In genomic region chr19:4088065-4088679, GRCh38 we compare ENCODE assay signal across 14 cellular contexts. TPM values are rescaled to one million over a fixed set of nuclear protein-coding genes. Genes with fewer than 3 reads are reported as not detected.
DNase-seq lines count a peak whose midpoint lies in the region; ATAC-seq and TF ChIP-seq lines count a peak whose summit lies in the region.
"Had no signal": no experiment of that assay in that cellular context is flagged by ENCODE, and none has a peak within 500 bp of the region (broad histone marks: within the 10 kb centered on the region; RNA-seq: fewer than 3 reads in every experiment).

No MANE protein-coding gene starts in this region.

- TF ChIP-seq EP300 in SK-N-SH (IDR thresholded peaks at IDR 0.05; ENCODE audit: borderline replicate concordance in 1 of 2, low read depth in 1 of 2, low read length in 1 of 2) = no peak

- H3K4me1 Mint-ChIP-seq in progenitor cell of endocrine pancreas (ENCODE audit: low read depth) = peaks cover 6% of the 10 kb centered on the region

- TF ChIP-seq RAD21 in SK-N-SH (IDR thresholded peaks at IDR 0.05; ENCODE audit: low read length) = no peak

- POLR2A ChIA-PET in SK-N-SH (lab: Yijun Ruan, JAX) = no interaction called here

- H3K27ac ChIP-seq in SK-N-SH (ENCODE audit: low read depth in 2 of 2, low read length in 1 of 2) (no peak overlapping the region), lower lobe of right lung (no peak overlapping the region)
- H3K27ac ChIP-seq: 22Rv1, pancreas had no signal

- no peaks in the 10 kb centered on the region for H3K79me2 ChIP-seq in SK-N-SH (ENCODE audit: insufficient read depth)

- H3K36me3 ChIP-seq in SK-N-SH (replicated peaks in 1 of 2; ENCODE audit: control insufficient read depth in 1 of 2, insufficient read depth in 2 of 2, low read length in 1 of 2) = peaks cover 0 to 11% of the 10 kb centered on the region in 2 experiments
- H3K36me3 ChIP-seq in lower lobe of right lung = peaks cover 36% of the 10 kb centered on the region

- H3K27me3 ChIP-seq in SK-N-SH (ENCODE audit: insufficient read depth) (no peaks in the 10 kb centered on the region), lower lobe of right lung (ENCODE audit: low read depth) (no peaks in the 10 kb centered on the region)
- H3K27me3 ChIP-seq: pancreas, tibial nerve had no signal

- H3K27ac Mint-ChIP-seq in progenitor cell of endocrine pancreas = peak overlapping the region; percentile 81

- H3K4me3 Mint-ChIP-seq in progenitor cell of endocrine pancreas (ENCODE audit: low read depth) = no peak overlapping the region

- H3K4me3 ChIP-seq in SK-N-SH (ENCODE audit: low read depth in 2 of 2, low read length in 1 of 2) (no peak overlapping the region), lower lobe of right lung (no peak overlapping the region)
- peak overlapping the region; percentile 49 for H3K4me3 ChIP-seq in Jurkat, Clone E6-1 (ENCODE audit: low read length)
- H3K4me3 ChIP-seq: pancreas had no signal

- H3K9ac ChIP-seq in SK-N-SH = no peak overlapping the region

- H3K9me2 ChIP-seq in SK-N-SH = no peaks in the 10 kb centered on the region

- no peaks in the 10 kb centered on the region for H3F3A ChIP-seq in SK-N-SH (replicated peaks; ENCODE audit: insufficient read depth)

- ATAC-seq in SK-N-SH treated with all-trans-retinoic acid at 6 μM for 48 hours (peak; percentile 4; the same call in 1 of the 3 replicates), lower lobe of right lung (no peak)

- peaks cover 1% of the 10 kb centered on the region for H3K36me3 Mint-ChIP-seq in progenitor cell of endocrine pancreas (ENCODE audit: insufficient read depth)

- H3K9me3 ChIP-seq in SK-N-SH (no peaks in the 10 kb centered on the region), lower lobe of right lung (no peaks in the 10 kb centered on the region)
- H3K9me3 ChIP-seq: pancreas, tibial nerve had no signal

- H3K4me2 ChIP-seq in SK-N-SH = no peak overlapping the region

- H2AFZ ChIP-seq in SK-N-SH (ENCODE audit: low read depth) = no peak overlapping the region

- no peaks in the 10 kb centered on the region for H4K20me1 ChIP-seq in SK-N-SH (ENCODE audit: insufficient read depth)

- CTCF ChIA-PET in SK-N-SH (lab: Yijun Ruan, JAX) = no interaction called here

- TF ChIP-seq CTCF in SK-N-SH (IDR thresholded peaks at IDR 0.05) (no peak), progenitor cell of endocrine pancreas (IDR thresholded peaks at IDR 0.05; ENCODE audit: unreplicated experiment) (no peak), lower lobe of right lung (IDR thresholded peaks at IDR 0.05) (no peak)

- 95% methylated on average over 13 of the region's 24 CpGs for WGBS in SK-N-SH (ENCODE audit: low lambda C conversion rate)

- no peaks in the 10 kb centered on the region for H3K9me3 Mint-ChIP-seq in progenitor cell of endocrine pancreas (ENCODE audit: low read depth)

- intact Hi-C loops in lower lobe of right lung (cut with DNase I) = no loop called here

- no peak for DNase-seq in SK-N-SH
- DNase-seq in Jurkat, Clone E6-1 (ENCODE audit: low read depth, low spot score) = no peak
- DNase-seq in amniotic epithelial cell (ENCODE audit: low read depth) = peak; percentile 14
- no peak for DNase-seq in progenitor cell of endocrine pancreas (ENCODE audit: low spot score, unreplicated experiment)
- DNase-seq in stimulated activated CD4-positive, alpha-beta T cell treated with anti-CD3 and anti-CD28 coated beads, Interleukin-2, amount 100 ng/mL, for 24 hours = no peak
- no peak for DNase-seq in lower lobe of right lung
- DNase-seq in HCEC 1CT = no peak
- DNase-seq: caudate nucleus, mesenchymal stem cell, pancreas, Right ventricle myocardium superior had no signal

- no peaks in the 10 kb centered on the region for H3K27me3 Mint-ChIP-seq in progenitor cell of endocrine pancreas

- H3K4me1 ChIP-seq in SK-N-SH (ENCODE audit: control insufficient read depth in 1 of 2, insufficient read depth in 2 of 2, low read depth in 1 of 2, low read length in 1 of 2) (no peaks in the 10 kb centered on the region), lower lobe of right lung (peaks cover 32% of the 10 kb centered on the region)
- H3K4me1 ChIP-seq: pancreas had no signal

TF ChIP-seq in SK-N-SH treated with all-trans-retinoic acid at 6 μM for 48 hours, 23 proteins besides CTCF, POLR2A, EP300 and RAD21 (continues in another document):
- no peak for TF ChIP-seq SNAI2 (CRISPR knock-in tag; IDR thresholded peaks at IDR 0.05)
- TF ChIP-seq ISL1 (CRISPR knock-in tag; IDR thresholded peaks at IDR 0.05) = no peak
- TF ChIP-seq CSDC2 (CRISPR knock-in tag; IDR thresholded peaks at IDR 0.05) = no peak
- TF ChIP-seq ZNF565 (CRISPR knock-in tag; conservative IDR thresholded peaks at IDR 0.05; ENCODE audit: low read depth) = no peak
- TF ChIP-seq ESRRG (CRISPR knock-in tag; IDR thresholded peaks at IDR 0.05) = no peak
- no peak for TF ChIP-seq PPARA (CRISPR knock-in tag; IDR thresholded peaks at IDR 0.05; ENCODE audit: borderline replicate concordance)
- TF ChIP-seq ZFP30 (CRISPR knock-in tag; IDR thresholded peaks at IDR 0.05) = no peak
- TF ChIP-seq PATZ1 (CRISPR knock-in tag; IDR thresholded peaks at IDR 0.05; ENCODE audit: borderline replicate concordance) = no peak
- TF ChIP-seq ZFP3 (CRISPR knock-in tag; IDR thresholded peaks at IDR 0.05) = no peak

TF ChIP-seq in SK-N-SH, 30 proteins besides CTCF, POLR2A, EP300 and RAD21:
- TF ChIP-seq USF2 (IDR thresholded peaks at IDR 0.05; ENCODE audit: borderline replicate concordance, low read depth, low read length) = no peak
- no peak for TF ChIP-seq GATA2 (CRISPR knock-in tag; IDR thresholded peaks at IDR 0.05)
- no peak for TF ChIP-seq USF1 (IDR thresholded peaks at IDR 0.05; ENCODE audit: borderline replicate concordance, low read depth)
- TF ChIP-seq SMC3 (IDR thresholded peaks at IDR 0.05; ENCODE audit: low read depth, low read length) = no peak
- TF ChIP-seq GABPA (IDR thresholded peaks at IDR 0.05; ENCODE audit: low read depth) = no peak
- no peak for TF ChIP-seq TAF1 (IDR thresholded peaks at IDR 0.05; ENCODE audit: borderline replicate concordance, low read depth, low read length)
- TF ChIP-seq CHD2 (IDR thresholded peaks at IDR 0.05; ENCODE audit: low read length, partially characterized antibody) = no peak
- TF ChIP-seq YY1 (IDR thresholded peaks at IDR 0.05; ENCODE audit: low read depth) = no peak
- TF ChIP-seq MEF2A (IDR thresholded peaks at IDR 0.05; ENCODE audit: borderline replicate concordance, low read depth) = no peak
- no peak for TF ChIP-seq FOXJ3 (CRISPR knock-in tag; IDR thresholded peaks at IDR 0.05)
TF ChIP-seq in SK-N-SH: peak in this region for 0.

RNA-seq across cellular contexts. Expression of gene ZBTB7A, which starts 21.5 kb away (rescaled TPM):
- polyA plus RNA-seq in SK-N-SH (2012; rRNA removed) = 5.6 and 7.4 TPM in 2 replicates
- 2.8 and 5.8 TPM in 2 replicates for polyA plus RNA-seq in SK-N-SH (2012; cell fraction: cytosol; rRNA removed)
- polyA plus RNA-seq in SK-N-SH (2012; cell fraction: nucleus; rRNA removed) = 17.7 and 19.8 TPM in 2 replicates
- 8.6 TPM for polyA plus RNA-seq in Jurkat, Clone E6-1 (2012; ENCODE audit: insufficient read depth, insufficient read length)
- total RNA-seq in progenitor cell of endocrine pancreas (18.4 and 19.1 TPM in 2 replicates), lower lobe of right lung (51.9 TPM)

RNA-seq across cellular contexts. Expression of gene MAP2K2, which starts 35.8 kb away (rescaled TPM):
- 67.2 and 114 TPM in 2 replicates for polyA plus RNA-seq in SK-N-SH (2012; rRNA removed)
- 55.7 and 82.6 TPM in 2 replicates for polyA plus RNA-seq in SK-N-SH (2012; cell fraction: cytosol; rRNA removed)
- polyA plus RNA-seq in SK-N-SH (2012; cell fraction: nucleus; rRNA removed) = 156 and 227 TPM in 2 replicates
- polyA plus RNA-seq in Jurkat, Clone E6-1 (2012; ENCODE audit: insufficient read depth, insufficient read length) = 198 TPM
- total RNA-seq in progenitor cell of endocrine pancreas (149 and 154 TPM in 2 replicates), lower lobe of right lung (125 TPM)
